Comparison of ENCODE assay signal across 19 cellular contexts in genomic region chr11:13388741-13389140, GRCh38.
"Had no signal": no experiment of that assay in that cellular context is flagged by ENCODE, and none has a peak within 500 bp of the region (broad histone marks: within the 10 kb centered on the region; RNA-seq: fewer than 3 reads in every experiment).

No MANE protein-coding gene starts in this region.

- ATAC-seq: lower lobe of right lung; stimulated activated naive CD8-positive, alpha-beta T cell treated with anti-CD3 and anti-CD28 coated beads, Interleukin-15, amount 100 ng/mL, for 72 hours; T-cell had no signal

- H3K9me3 ChIP-seq: esophagus squamous epithelium, lower lobe of right lung, prostate gland, right atrium auricular region, SK-N-SH, vagina had no signal

- H3K4me1 ChIP-seq: esophagus squamous epithelium, lower lobe of right lung, neural progenitor cell, prostate gland, right atrium auricular region, vagina had no signal

- H3K27me3 Mint-ChIP-seq: activated CD4-positive, alpha-beta T cell treated with anti-CD3 and anti-CD28 coated beads, Interleukin-2, amount 10 ng/mL, durations not matched to agents 7 days and 5 days; stimulated activated naive CD8-positive, alpha-beta T cell treated with anti-CD3 and anti-CD28 coated beads, Interleukin-15, amount 100 ng/mL, for 72 hours; T-cell had no signal

- H3K27ac Mint-ChIP-seq: activated CD4-positive, alpha-beta T cell treated with anti-CD3 and anti-CD28 coated beads, Interleukin-2, amount 10 ng/mL, durations not matched to agents 7 days and 5 days; neural progenitor cell had no signal

- H3K4me3 Mint-ChIP-seq: activated CD4-positive, alpha-beta T cell treated with anti-CD3 and anti-CD28 coated beads, Interleukin-2, amount 10 ng/mL, durations not matched to agents 7 days and 5 days; neural progenitor cell; stimulated activated naive CD8-positive, alpha-beta T cell treated with anti-CD3 and anti-CD28 coated beads, Interleukin-15, amount 100 ng/mL, for 72 hours; T-cell had no signal

- H3K4me3 ChIP-seq: esophagus squamous epithelium, lower lobe of right lung, neural progenitor cell, prostate gland, right atrium auricular region, skin epidermis, vagina had no signal

- H3K4me1 Mint-ChIP-seq: activated CD4-positive, alpha-beta T cell treated with anti-CD3 and anti-CD28 coated beads, Interleukin-2, amount 10 ng/mL, durations not matched to agents 7 days and 5 days; neural progenitor cell had no signal

- H3K27me3 ChIP-seq: esophagus squamous epithelium, neural progenitor cell, right atrium auricular region, vagina had no signal

- DNase-seq: activated CD4-positive, alpha-beta T cell treated with anti-CD3 and anti-CD28 coated beads, Interleukin-2, amount 10 ng/mL, durations not matched to agents 7 days and 5 days; activated CD4-positive, CD25-positive, alpha-beta regulatory T cell; activated CD8-positive, alpha-beta memory T cell treated with anti-CD3 and anti-CD28 coated beads for 24 hours; activated CD8-positive, alpha-beta memory T cell treated with anti-CD3 and anti-CD28 coated beads, Interleukin-2, amount 50 U/mL, for 48 hours; activated naive CD4-positive, alpha-beta T cell; effector CD4-positive, alpha-beta T cell; esophagus squamous epithelium; hippocampal formation; lower lobe of right lung; SK-N-SH; stimulated activated naive CD8-positive, alpha-beta T cell treated with anti-CD3 and anti-CD28 coated beads, Interleukin-15, amount 100 ng/mL, for 72 hours; T-cell; T1000; trophoblast cell had no signal

- H3K36me3 ChIP-seq: neural progenitor cell, prostate gland had no signal

- H3K27ac ChIP-seq: esophagus squamous epithelium, lower lobe of right lung, neural progenitor cell, prostate gland, right atrium auricular region, skin epidermis, vagina had no signal

- H3K9me3 Mint-ChIP-seq: activated CD4-positive, alpha-beta T cell treated with anti-CD3 and anti-CD28 coated beads, Interleukin-2, amount 10 ng/mL, durations not matched to agents 7 days and 5 days; neural progenitor cell; stimulated activated naive CD8-positive, alpha-beta T cell treated with anti-CD3 and anti-CD28 coated beads, Interleukin-15, amount 100 ng/mL, for 72 hours; T-cell had no signal
